ENCODE assay signal across 12 cellular contexts in the genomic region with DNA sequence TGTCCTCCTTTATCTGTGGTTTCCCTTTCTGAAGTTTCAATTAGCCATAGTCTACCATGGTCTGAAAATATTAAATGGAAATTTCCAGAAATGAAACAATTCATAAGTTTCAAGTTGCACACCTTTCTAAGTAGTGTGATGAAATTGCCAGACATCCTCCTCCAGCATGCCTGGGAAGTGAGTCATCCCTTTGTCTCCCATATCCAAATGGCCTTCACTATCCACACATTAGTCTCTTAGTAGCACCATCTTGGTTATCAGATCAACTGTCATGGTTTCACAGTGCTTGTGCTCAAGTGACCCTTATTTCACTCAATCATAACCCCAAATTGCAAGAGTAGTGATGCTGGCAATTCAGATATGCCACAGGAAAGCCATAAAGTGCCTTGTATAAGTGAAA.
DNase-seq lines count a peak whose midpoint lies in the region; ATAC-seq, FAIRE-seq and TF ChIP-seq lines count a peak whose summit lies in the region.
"Had no signal": no experiment of that assay in that cellular context is flagged by ENCODE, and none has a peak within 500 bp of the region (broad histone marks: within the 10 kb centered on the region; RNA-seq: fewer than 3 reads in every experiment).

No MANE protein-coding gene starts in this region.

- H3K4me2 ChIP-seq in GM23338 (no peak overlapping the region), neuronal stem cell (ENCODE audit: insufficient read depth, low read length, poor library complexity, severe bottlenecking) (no peak overlapping the region)

- no peak overlapping the region for H3K14ac ChIP-seq in neuronal stem cell (ENCODE audit: low read length)

- H3K9me3 ChIP-seq in neuronal stem cell (replicated peaks in 1 of 2; ENCODE audit: control insufficient read depth in 2 of 2, insufficient read depth in 1 of 2, low read depth in 1 of 2, low read length in 2 of 2), result peaks cover 2 to 9% of the 10 kb centered on the region in 2 donors

- no peaks in the 10 kb centered on the region for H3K79me2 ChIP-seq in GM23338 (replicated peaks; ENCODE audit: insufficient read depth)

- H3K4me1 ChIP-seq in GM23338 (ENCODE audit: insufficient read depth) (0 out of 2 replicates have a peak, but pooled peaks cover 7% of the 10 kb centered on the region), neuronal stem cell (ENCODE audit: control insufficient read depth in 2 of 2, insufficient read depth in 1 of 2, low read depth in 1 of 2, low read length in 2 of 2) (no peaks in the 10 kb centered on the region)

- no peak for TF ChIP-seq POLR2A in GM12892 (IDR thresholded peaks at IDR 0.05; ENCODE audit: low read depth, low read length)

- no peak overlapping the region for H3K4ac ChIP-seq in neuronal stem cell (ENCODE audit: low read length)

- no peak overlapping the region for H4K91ac ChIP-seq in neuronal stem cell (ENCODE audit: low read depth, low read length, poor library complexity)

- H3K27me3 Mint-ChIP-seq in GM23338 (ENCODE audit: insufficient read depth, low read depth, poor library complexity), result no peaks in the 10 kb centered on the region

- no peaks in the 10 kb centered on the region; the same call in 1 of the 2 replicates for H3K36me3 ChIP-seq in GM23338 (ENCODE audit: insufficient read depth)
- no peaks in the 10 kb centered on the region for H3K36me3 ChIP-seq in neuronal stem cell (replicated peaks in 1 of 2; ENCODE audit: control insufficient read depth in 2 of 2, insufficient read depth in 2 of 2, low read length in 2 of 2)

- peak overlapping the region; percentile 49; the same call in 1 of the 2 replicates for H3K27ac Mint-ChIP-seq in GM23338
- H3K27ac Mint-ChIP-seq: nephron progenitor cell had no signal

- H4K20me1 ChIP-seq in GM23338 (replicated peaks; ENCODE audit: insufficient read depth), result no peaks in the 10 kb centered on the region

- no peaks in the 10 kb centered on the region for H3F3A ChIP-seq in GM23338 (replicated peaks; ENCODE audit: low read depth)

- H2BK120ac ChIP-seq in neuronal stem cell (ENCODE audit: low read depth, low read length), result no peak overlapping the region

- no peak overlapping the region for H3K9ac ChIP-seq in neuronal stem cell (ENCODE audit: low read depth, low read length, poor library complexity)

- no peak overlapping the region for H3K23ac ChIP-seq in neuronal stem cell (ENCODE audit: low read depth, low read length, poor library complexity)

- DNase-seq in GM23338 (ENCODE audit: low spot score) (no peak), NCI-H69 (lab: John Stamatoyannopoulos, UW) (peak; percentile 19), dermis blood vessel endothelial cell (peak; percentile 20), neuronal stem cell (ENCODE audit: low spot score) (no peak), C1 segment of cervical spinal cord (lab: John Stamatoyannopoulos, UW) (no peak), GM12892 (ENCODE audit: insufficient read length) (no peak), NCI-H524 treated with DMSO at 0.1 percent for 48 hours (lab: John Stamatoyannopoulos, UW) (no peak)
- DNase-seq: nephron progenitor cell, T1000 had no signal

- no peak overlapping the region for H4K8ac ChIP-seq in neuronal stem cell (ENCODE audit: low read depth, low read length)

- no peak overlapping the region for H2AK5ac ChIP-seq in neuronal stem cell (ENCODE audit: low read depth, low read length)

- no peak overlapping the region for H2BK12ac ChIP-seq in neuronal stem cell (ENCODE audit: low read length)

- no peak overlapping the region for H3K4me3 ChIP-seq in GM23338
- H3K4me3 ChIP-seq in neuronal stem cell (ENCODE audit: low read length in 2 of 2), result no peak overlapping the region

- H3K9me3 Mint-ChIP-seq in GM23338, result peaks cover 19% of the 10 kb centered on the region

- H3K4me3 Mint-ChIP-seq in GM23338, result no peak overlapping the region
- H3K4me3 Mint-ChIP-seq: nephron progenitor cell had no signal

- no peak for FAIRE-seq in GM12892 (lab: Jason Lieb, UNC)
- FAIRE-seq: endometrium, islet of Langerhans had no signal

- no peak overlapping the region for H3K18ac ChIP-seq in neuronal stem cell (ENCODE audit: low read length)

- peaks cover 2% of the 10 kb centered on the region for H3K36me3 Mint-ChIP-seq in GM23338 (ENCODE audit: low read depth)

- no peaks in the 10 kb centered on the region for H3K79me1 ChIP-seq in neuronal stem cell (ENCODE audit: low read depth, low read length)

- peaks cover 5% of the 10 kb centered on the region; the same call in 1 of the 2 replicates for H3K9me2 ChIP-seq in GM23338 (ENCODE audit: insufficient read depth)

- peaks cover 3% of the 10 kb centered on the region; the same call in 2 of the 3 replicates for H3K4me1 Mint-ChIP-seq in GM23338
- H3K4me1 Mint-ChIP-seq: nephron progenitor cell had no signal

- no peak for ATAC-seq in GM23338
- ATAC-seq in GM18873 (IDR thresholded peaks at IDR 0.05; ENCODE audit: low FRiP score, unreplicated experiment), result no peak

- no peak overlapping the region for H2BK15ac ChIP-seq in neuronal stem cell (ENCODE audit: low read length)

- TF ChIP-seq CTCF in GM23338 (conservative IDR thresholded peaks at IDR 0.05; ENCODE audit: low read depth in 2 of 2), result no peak

- no peak overlapping the region for H3K27ac ChIP-seq in GM23338 (ENCODE audit: low read depth)
- no peak overlapping the region for H3K27ac ChIP-seq in neuronal stem cell (replicated peaks; ENCODE audit: low read length)

- no peaks in the 10 kb centered on the region for H3K27me3 ChIP-seq in GM23338 (ENCODE audit: insufficient read depth)
- no peaks in the 10 kb centered on the region for H3K27me3 ChIP-seq in neuronal stem cell (ENCODE audit: control insufficient read depth in 3 of 3, insufficient read depth in 3 of 3, low read depth in 1 of 3, low read length in 3 of 3)

- no peak overlapping the region for H2AFZ ChIP-seq in GM23338
- H2AFZ ChIP-seq in neuronal stem cell (ENCODE audit: low read length), result peak overlapping the region; percentile 56

- no peak overlapping the region for H2BK5ac ChIP-seq in neuronal stem cell (ENCODE audit: low read length)

TF ChIP-seq in GM23338, 12 proteins besides CTCF, POLR2A, EP300 and RAD21 (continues in another document):
- TF ChIP-seq NANOG (IDR thresholded peaks at IDR 0.05; ENCODE audit: borderline replicate concordance) (no peak), ZNF462 (CRISPR knock-in tag; IDR thresholded peaks at IDR 0.05) (no peak), CREB1 (CRISPR knock-in tag; IDR thresholded peaks at IDR 0.05; ENCODE audit: low read depth) (no peak), EZH2phosphoT487 (IDR thresholded peaks at IDR 0.05; ENCODE audit: unreplicated experiment) (no peak), ZNF331 (CRISPR knock-in tag; IDR thresholded peaks at IDR 0.05; ENCODE audit: low read depth) (no peak)

Comparison
In these comparisons a context has a peak if more than half of its experiments do, and no peak if none do; other contexts are left out.
1. DNase-seq: peak in NCI-H69 (single experiment) and dermis blood vessel endothelial cell (single experiment); none in GM23338 (single experiment), neuronal stem cell (single experiment), C1 segment of cervical spinal cord (0 of 14), GM12892 (single experiment) and NCI-H524 treated with DMSO at 0.1 percent for 48 hours (single experiment).